Comparison of ENCODE assay signal across 21 cellular contexts in the genomic region with DNA sequence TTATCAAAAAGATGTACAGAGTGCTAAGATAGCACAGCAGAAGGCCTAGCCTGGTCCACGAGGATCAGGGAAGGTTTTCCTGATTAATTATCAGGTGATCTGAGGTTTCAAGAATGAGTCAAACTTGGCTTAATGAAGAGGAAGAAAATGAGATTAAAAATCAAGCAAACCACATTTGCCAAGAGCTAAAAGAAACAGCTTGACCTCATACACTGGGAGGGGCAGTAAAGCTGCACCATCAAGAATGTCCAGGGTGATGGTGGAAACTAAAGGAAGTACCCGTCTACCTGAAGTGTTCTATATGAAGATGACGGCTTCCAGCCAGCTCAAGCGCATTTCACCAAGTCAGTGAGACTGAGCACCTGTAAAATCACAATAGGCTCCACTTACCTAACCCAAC.
"Had no signal": no experiment of that assay in that cellular context is flagged by ENCODE, and none has a peak within 500 bp of the region (broad histone marks: within the 10 kb centered on the region; RNA-seq: fewer than 3 reads in every experiment).

No MANE protein-coding gene starts in this region.

- DNase-seq: activated CD4-positive, alpha-beta T cell treated with anti-CD3 and anti-CD28 coated beads for 4 hours; activated CD8-positive, alpha-beta memory T cell treated with anti-CD3 and anti-CD28 coated beads, Interleukin-2, amount 50 U/mL, for 4 hours; activated CD8-positive, alpha-beta T cell treated with anti-CD3 and anti-CD28 coated beads for 36 hours; activated gamma-delta T cell treated with Interleukin-2 at 50 U/mL for 16 hours; activated naive CD4-positive, alpha-beta T cell treated with anti-CD3 and anti-CD28 coated beads, Interleukin-2, amount 10 ng/mL, durations not matched to agents 7 days and 5 days; activated T-cell treated with anti-CD3 and anti-CD28 coated beads, Interleukin-2, amount 50 U/mL, for 72 hours; amygdala; brain microvascular endothelial cell; IMR-90; Kasumi-1; KBM-7; NCI-H1092; NCI-H1417 treated with DMSO at 0.1 percent for 48 hours; NCI-H1694 treated with DMSO at 0.1 percent for 48 hours; NCI-H2029 treated with DMSO at 0.1 percent for 48 hours; NCI-H345; NCI-H510A; NCI-H526 treated with DMSO at 0.1 percent for 48 hours; PC-3; SHP77 treated with DMSO at 0.1 percent for 48 hours had no signal

- ATAC-seq: activated CD4-positive, CD25-positive, alpha-beta regulatory T cell treated with anti-CD3 and anti-CD28 coated beads, Interleukin-2, amount 50 U/mL, for 24 hours; activated CD8-positive, alpha-beta T cell treated with anti-CD3 and anti-CD28 coated beads for 36 hours; activated T-cell treated with anti-CD3 and anti-CD28 coated beads, Interleukin-2, amount 50 U/mL, for 72 hours; PC-3 had no signal

- H3K36me3 ChIP-seq: brain microvascular endothelial cell had no signal
